ENCODE assay signal across 27 cellular contexts in the genomic region with DNA sequence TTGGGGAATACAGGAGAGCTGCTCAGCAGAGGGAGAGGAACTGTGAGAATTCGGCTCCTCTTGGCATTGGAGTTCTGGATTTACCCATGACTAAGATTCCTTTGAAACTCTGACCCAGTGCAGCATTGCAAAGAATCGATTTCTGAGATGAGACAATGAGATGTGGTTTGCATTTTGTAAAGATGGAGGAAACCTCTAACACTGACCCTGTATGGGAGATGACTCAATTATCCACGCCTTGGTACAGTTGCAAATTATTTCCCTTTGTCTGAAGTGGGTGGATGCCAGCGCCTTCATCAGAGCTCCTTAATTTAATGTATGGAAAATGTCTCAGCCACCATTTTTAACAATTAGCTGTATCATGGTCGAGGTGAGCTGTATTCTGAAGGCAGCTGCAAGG. TPM values are rescaled to one million over a fixed set of nuclear protein-coding genes. Genes with fewer than 3 reads are reported as not detected.
DNase-seq lines count a peak whose midpoint lies in the region; ATAC-seq, FAIRE-seq and TF ChIP-seq lines count a peak whose summit lies in the region.
"Had no signal": no experiment of that assay in that cellular context is flagged by ENCODE, and none has a peak within 500 bp of the region (broad histone marks: within the 10 kb centered on the region; RNA-seq: fewer than 3 reads in every experiment).

No MANE protein-coding gene starts in this region.

- no peak overlapping the region for H2AFZ ChIP-seq in GM12878 (ENCODE audit: control insufficient read depth, low read depth, low read length)

- no peak overlapping the region for H3K9ac ChIP-seq in GM12878 (ENCODE audit: control insufficient read depth, insufficient read depth, low read length)

- peaks cover 2% of the 10 kb centered on the region for H3K36me3 Mint-ChIP-seq in activated CD8-positive, alpha-beta T cell treated with anti-CD3 and anti-CD28 coated beads for 36 hours (ENCODE audit: low read depth)
- H3K36me3 Mint-ChIP-seq in activated CD8-positive, alpha-beta T cell treated with anti-CD3 and anti-CD28 coated beads, Interleukin-2, amount 10 ng/mL, durations not matched to agents 7 days and 5 days (ENCODE audit: low read depth): no peaks in the 10 kb centered on the region
- H3K36me3 Mint-ChIP-seq in stimulated activated memory B cell treated with anti-CD40 and anti-IgM and Interleukin-4, amounts not matched to agents 10 μg/mL and 1 μg/mL and 100 μg/mL, for 72 hours: peaks cover 5% of the 10 kb centered on the region

- no peak for TF ChIP-seq EP300 in GM12878 (IDR thresholded peaks at IDR 0.05; ENCODE audit: borderline replicate concordance in 1 of 2, control insufficient read depth in 1 of 2, low read depth in 2 of 2, low read length in 2 of 2)

- intact Hi-C loops in activated CD8-positive, alpha-beta T cell treated with anti-CD3 and anti-CD28 coated beads for 36 hours (cut with micrococcal nuclease): no loop called here
- intact Hi-C loops in GM12878 (cut with micrococcal nuclease; ENCODE audit: unreplicated experiment): no loop called here

- peak; percentile 38 for FAIRE-seq in GM12878 (lab: Jason Lieb, UNC)
- FAIRE-seq: RCC 7860, urothelium cell line had no signal

- TF ChIP-seq POLR2A in GM12878 (IDR thresholded peaks at IDR 0.05; ENCODE audit: low read depth, low read length): no peak

- no peak for TF ChIP-seq RAD21 in GM12878 (IDR thresholded peaks at IDR 0.05; ENCODE audit: insufficient read depth, low read depth, low read length)

- no peaks in the 10 kb centered on the region for H3K4me1 ChIP-seq in GM12878 (ENCODE audit: control insufficient read depth, insufficient read depth, low read length)

- no peaks in the 10 kb centered on the region for H3K27me3 Mint-ChIP-seq in activated CD8-positive, alpha-beta T cell treated with anti-CD3 and anti-CD28 coated beads for 36 hours
- H3K27me3 Mint-ChIP-seq in activated CD8-positive, alpha-beta T cell treated with anti-CD3 and anti-CD28 coated beads, Interleukin-2, amount 10 ng/mL, durations not matched to agents 7 days and 5 days (ENCODE audit: low read depth): no peaks in the 10 kb centered on the region
- no peaks in the 10 kb centered on the region for H3K27me3 Mint-ChIP-seq in stimulated activated memory B cell treated with anti-CD40 and anti-IgM and Interleukin-4, amounts not matched to agents 10 μg/mL and 1 μg/mL and 100 μg/mL, for 72 hours

- no peaks in the 10 kb centered on the region; a peak in 1 of 4 replicates for H3K36me3 ChIP-seq in GM12878 (ENCODE audit: control insufficient read depth in 2 of 2, insufficient read depth in 2 of 2, low read length in 1 of 2)
- H3K36me3 ChIP-seq: cardiac muscle cell, esophagus muscularis mucosa, prostate gland had no signal

- H3K27me3 ChIP-seq in GM12878 (replicated peaks in 1 of 2; ENCODE audit: control insufficient read depth in 2 of 2, insufficient read depth in 2 of 2, low read length in 1 of 2): no peaks in the 10 kb centered on the region
- H3K27me3 ChIP-seq: cardiac muscle cell, esophagus muscularis mucosa had no signal

- H3K4me2 ChIP-seq in GM12878 (ENCODE audit: control insufficient read depth, insufficient read depth): no peak overlapping the region

- H3K4me3 Mint-ChIP-seq in activated CD8-positive, alpha-beta T cell treated with anti-CD3 and anti-CD28 coated beads for 36 hours: no peak overlapping the region
- no peak overlapping the region for H3K4me3 Mint-ChIP-seq in activated CD8-positive, alpha-beta T cell treated with anti-CD3 and anti-CD28 coated beads, Interleukin-2, amount 10 ng/mL, durations not matched to agents 7 days and 5 days
- H3K4me3 Mint-ChIP-seq in stimulated activated memory B cell treated with anti-CD40 and anti-IgM and Interleukin-4, amounts not matched to agents 10 μg/mL and 1 μg/mL and 100 μg/mL, for 72 hours: no peak overlapping the region
- H3K4me3 Mint-ChIP-seq: neural crest cell had no signal

- BruUV-seq in GM12878 (replicated peaks; lab: Mats Ljungman, UMichigan): no TSS peak

- in situ Hi-C loops in GM12878 (cut with MboI): no loop called here

- H3K4me1 Mint-ChIP-seq in activated CD8-positive, alpha-beta T cell treated with anti-CD3 and anti-CD28 coated beads for 36 hours (ENCODE audit: low read depth): peaks cover 27% of the 10 kb centered on the region
- H3K4me1 Mint-ChIP-seq in activated CD8-positive, alpha-beta T cell treated with anti-CD3 and anti-CD28 coated beads, Interleukin-2, amount 10 ng/mL, durations not matched to agents 7 days and 5 days (ENCODE audit: low read depth): peaks cover 30% of the 10 kb centered on the region
- peaks cover 6% of the 10 kb centered on the region for H3K4me1 Mint-ChIP-seq in stimulated activated memory B cell treated with anti-CD40 and anti-IgM and Interleukin-4, amounts not matched to agents 10 μg/mL and 1 μg/mL and 100 μg/mL, for 72 hours

- no peaks in the 10 kb centered on the region for H3K9me3 ChIP-seq in GM12878 (replicated peaks; ENCODE audit: control insufficient read depth, insufficient read depth, low read length)
- H3K9me3 ChIP-seq: esophagus muscularis mucosa, prostate gland had no signal

- no peak overlapping the region for H3K27ac Mint-ChIP-seq in activated CD8-positive, alpha-beta T cell treated with anti-CD3 and anti-CD28 coated beads for 36 hours
- H3K27ac Mint-ChIP-seq in activated CD8-positive, alpha-beta T cell treated with anti-CD3 and anti-CD28 coated beads, Interleukin-2, amount 10 ng/mL, durations not matched to agents 7 days and 5 days: no peak overlapping the region
- no peak overlapping the region for H3K27ac Mint-ChIP-seq in stimulated activated memory B cell treated with anti-CD40 and anti-IgM and Interleukin-4, amounts not matched to agents 10 μg/mL and 1 μg/mL and 100 μg/mL, for 72 hours

- RAD21 ChIA-PET in GM12878 (lab: Charles Lee; ENCODE audit: unreplicated experiment): interaction anchor here (2.0 to 2.3 kb wide), 2 partner anchors 10 to 81 kb away, joined by 7 to 10 read pairs; no protein-coding TSS in a partner anchor

- no peak overlapping the region for H3K4me3 ChIP-seq in GM12878
- H3K4me3 ChIP-seq: cardiac muscle cell, esophagus muscularis mucosa, prostate gland, SK-N-MC, skin epidermis had no signal

- peak; percentile 42 for ATAC-seq in activated CD8-positive, alpha-beta T cell treated with anti-CD3 and anti-CD28 coated beads for 36 hours
- ATAC-seq in activated CD8-positive, alpha-beta T cell treated with anti-CD3 and anti-CD28 coated beads, Interleukin-2, amount 10 ng/mL, durations not matched to agents 7 days and 5 days: no peak
- ATAC-seq in GM12878 (no peak), HG03457 (IDR thresholded peaks at IDR 0.05; ENCODE audit: unreplicated experiment) (no peak)
- no peak for ATAC-seq in stimulated activated memory B cell treated with anti-CD40 and anti-IgM and Interleukin-4, amounts not matched to agents 10 μg/mL and 1 μg/mL and 100 μg/mL, for 72 hours

- SMC1A ChIA-PET in GM12878 (lab: Charles Lee; ENCODE audit: uncharacterized antibody, unreplicated experiment): interaction anchor here (1.2 to 2.4 kb wide), 4 partner anchors 10 to 41 kb away, joined by 3 to 6 read pairs (median 4); no protein-coding TSS in a partner anchor

- no peak overlapping the region for H3K27ac ChIP-seq in GM12878 (ENCODE audit: control insufficient read depth, insufficient read depth)
- H3K27ac ChIP-seq: C4-2B, cardiac muscle cell, esophagus muscularis mucosa, HL-60, prostate gland, SK-N-MC, skin epidermis had no signal

- TF ChIP-seq CTCF in activated CD8-positive, alpha-beta T cell treated with anti-CD3 and anti-CD28 coated beads for 36 hours (IDR thresholded peaks at IDR 0.05): no peak
- no peak for TF ChIP-seq CTCF in GM12878 (IDR thresholded peaks at IDR 0.05 in 2 of 3, conservative IDR thresholded peaks at IDR 0.05 in 1 of 3; ENCODE audit: control insufficient read depth in 2 of 3, extremely low read depth in 1 of 3, insufficient read depth in 1 of 3, low read depth in 3 of 3, low read length in 3 of 3)

- WGBS in GM12878 (ENCODE audit: insufficient coverage, insufficient replicate concordance, low lambda C conversion rate, missing lambda C conversion rate): 66% methylated on average over 5 of the region's 5 CpGs

- H3K9me3 Mint-ChIP-seq in activated CD8-positive, alpha-beta T cell treated with anti-CD3 and anti-CD28 coated beads for 36 hours: no peaks in the 10 kb centered on the region
- no peaks in the 10 kb centered on the region for H3K9me3 Mint-ChIP-seq in activated CD8-positive, alpha-beta T cell treated with anti-CD3 and anti-CD28 coated beads, Interleukin-2, amount 10 ng/mL, durations not matched to agents 7 days and 5 days (ENCODE audit: insufficient read depth)
- H3K9me3 Mint-ChIP-seq in stimulated activated memory B cell treated with anti-CD40 and anti-IgM and Interleukin-4, amounts not matched to agents 10 μg/mL and 1 μg/mL and 100 μg/mL, for 72 hours: no peaks in the 10 kb centered on the region
- H3K9me3 Mint-ChIP-seq: neural crest cell had no signal

- no peaks in the 10 kb centered on the region for H3K79me2 ChIP-seq in GM12878 (ENCODE audit: control insufficient read depth, insufficient read depth, low read length)

- CTCF ChIA-PET in activated CD8-positive, alpha-beta T cell treated with anti-CD3 and anti-CD28 coated beads for 36 hours (lab: Charles Lee): interaction anchor here (0.7 to 1.6 kb wide), 2 partner anchors 25 to 81 kb away, joined by 3 read pairs; no protein-coding TSS in a partner anchor
- CTCF ChIA-PET in activated CD8-positive, alpha-beta T cell treated with anti-CD3 and anti-CD28 coated beads, Interleukin-2, amount 10 ng/mL, durations not matched to agents 7 days and 5 days (lab: Charles Lee): interaction anchor here (0.6 to 2.4 kb wide), 6 partner anchors 10 to 1335 kb away, joined by 3 to 10 read pairs (median 4); no protein-coding TSS in a partner anchor
- CTCF ChIA-PET in GM12878 (lab: Yijun Ruan, JAX): interaction anchor here (2.1 kb wide), 1 partner anchor 9 kb away, joined by 8 read pairs; no protein-coding TSS in a partner anchor

- no peaks in the 10 kb centered on the region for H4K20me1 ChIP-seq in GM12878 (ENCODE audit: control insufficient read depth, insufficient read depth)

- peak; percentile 6 for DNase-seq in activated CD8-positive, alpha-beta T cell treated with anti-CD3 and anti-CD28 coated beads for 36 hours
- no peak for DNase-seq in activated CD8-positive, alpha-beta T cell treated with anti-CD3 and anti-CD28 coated beads, Interleukin-2, amount 10 ng/mL, durations not matched to agents 7 days and 5 days
- DNase-seq in NCI-H69 (lab: John Stamatoyannopoulos, UW) (peak; percentile 57), GM12878 (ENCODE audit: low read depth, low spot score) (no peak), retina (peak; percentile 37), hepatic stellate cell (ENCODE audit: low spot score) (no peak)
- DNase-seq: activated CD4-positive, CD25-positive, alpha-beta regulatory T cell treated with anti-CD3 and anti-CD28 coated beads, Interleukin-2, amount 50 U/mL, for 72 hours; effector CD4-positive, alpha-beta T cell; midbrain; MV-4-11; NCI-H2029; NCI-H446 treated with DMSO at 0.1 percent for 48 hours; stimulated activated CD4-positive, alpha-beta T cell treated with anti-CD3 and anti-CD28 coated beads, Interleukin-2, amount 100 ng/mL, for 48 hours; substantia nigra; T1000 had no signal

- POLR2A ChIA-PET in activated CD8-positive, alpha-beta T cell treated with anti-CD3 and anti-CD28 coated beads for 36 hours (lab: Charles Lee): interaction anchor here (1.2 kb wide), 1 partner anchor 11 kb away, joined by 3 read pairs; no protein-coding TSS in a partner anchor
- POLR2A ChIA-PET in activated CD8-positive, alpha-beta T cell treated with anti-CD3 and anti-CD28 coated beads, Interleukin-2, amount 10 ng/mL, durations not matched to agents 7 days and 5 days (lab: Charles Lee): no interaction called here
- POLR2A ChIA-PET in GM12878 (lab: Charles Lee): interaction anchor here (1.2 kb wide), 1 partner anchor 8 kb away, joined by 3 read pairs; no protein-coding TSS in a partner anchor

RNA-seq across cellular contexts. Expression of gene NUP93, which starts 53.4 kb away (rescaled TPM):
- 100 to 1,000 TPM; 171 to 191 TPM for total RNA-seq in activated CD8-positive, alpha-beta T cell treated with anti-CD3 and anti-CD28 coated beads for 36 hours
- total RNA-seq in activated CD8-positive, alpha-beta T cell treated with anti-CD3 and anti-CD28 coated beads, Interleukin-2, amount 10 ng/mL, durations not matched to agents 7 days and 5 days: 100 to 1,000 TPM; 129 to 143 TPM
- total RNA-seq in GM12878 (2013; cell fraction: nucleolus; rRNA removed): 95.5 and 105 TPM in 2 replicates
- 97.0 and 102 TPM in 2 replicates for total RNA-seq in GM12878 (2014; rRNA removed)
- 97.2 and 103 TPM in 2 replicates for total RNA-seq in GM12878 (2014; rRNA removed; fragmentation: Illumina TruSeq; extraction: Trizol)
- 120 and 131 TPM in 2 replicates for total RNA-seq in GM12878 (2021)
- polyA plus RNA-seq in GM12878 (2011; ENCODE audit: low read depth): 42.2 TPM
- polyA plus RNA-seq in GM12878 (2011; rRNA removed): 41.2 and 82.2 TPM in 2 replicates
- 87.7 and 91.7 TPM in 2 replicates for polyA plus RNA-seq in GM12878 (2011; cell fraction: cytosol; rRNA removed)
- 109 and 110 TPM in 2 replicates for polyA plus RNA-seq in GM12878 (2011; cell fraction: nucleus; rRNA removed)
- polyA plus RNA-seq in GM12878 (2012): 38.1 and 47.2 TPM in 2 replicates
- 92.3 and 93.1 TPM in 2 replicates for polyA plus RNA-seq in GM12878 (2014; fragmentation: Illumina TruSeq; extraction: Trizol)
- polyA plus RNA-seq in GM12878 (2014; fragmentation: Nextera tagmentation; extraction: Ambion mirVana): 100 to 1,000 TPM in 1 of 2 experiments, 10 to 100 TPM in 1; 87.9 to 118 TPM
- polyA plus RNA-seq in GM12878 (2014; rRNA removed): 104 and 116 TPM in 2 replicates
- 100 to 1,000 TPM; 151 to 175 TPM for polyA plus RNA-seq in GM12878 (2016; fragmentation: Nextera tagmentation; extraction: Ambion mirVana)
- polyA minus RNA-seq in GM12878 (2011; rRNA and poly(A)+ RNA removed): 87.6 and 109 TPM in 2 replicates
- polyA minus RNA-seq in GM12878 (2011; cell fraction: cytosol; rRNA and poly(A)+ RNA removed): 25.7 and 45.1 TPM in 2 replicates
- 29.1 and 56.7 TPM in 2 replicates for polyA minus RNA-seq in GM12878 (2011; cell fraction: nucleus; rRNA and poly(A)+ RNA removed)

Comparison
In these comparisons a context has a peak if more than half of its experiments do, and no peak if none do; other contexts are left out.
1. DNase-seq: peak in activated CD8-positive, alpha-beta T cell treated with anti-CD3 and anti-CD28 coated beads for 36 hours (single experiment), NCI-H69 (single experiment) and retina (single experiment); none in activated CD8-positive, alpha-beta T cell treated with anti-CD3 and anti-CD28 coated beads, Interleukin-2, amount 10 ng/mL, durations not matched to agents 7 days and 5 days (single experiment), GM12878 (single experiment) and hepatic stellate cell (single experiment).